In the genomic region with DNA sequence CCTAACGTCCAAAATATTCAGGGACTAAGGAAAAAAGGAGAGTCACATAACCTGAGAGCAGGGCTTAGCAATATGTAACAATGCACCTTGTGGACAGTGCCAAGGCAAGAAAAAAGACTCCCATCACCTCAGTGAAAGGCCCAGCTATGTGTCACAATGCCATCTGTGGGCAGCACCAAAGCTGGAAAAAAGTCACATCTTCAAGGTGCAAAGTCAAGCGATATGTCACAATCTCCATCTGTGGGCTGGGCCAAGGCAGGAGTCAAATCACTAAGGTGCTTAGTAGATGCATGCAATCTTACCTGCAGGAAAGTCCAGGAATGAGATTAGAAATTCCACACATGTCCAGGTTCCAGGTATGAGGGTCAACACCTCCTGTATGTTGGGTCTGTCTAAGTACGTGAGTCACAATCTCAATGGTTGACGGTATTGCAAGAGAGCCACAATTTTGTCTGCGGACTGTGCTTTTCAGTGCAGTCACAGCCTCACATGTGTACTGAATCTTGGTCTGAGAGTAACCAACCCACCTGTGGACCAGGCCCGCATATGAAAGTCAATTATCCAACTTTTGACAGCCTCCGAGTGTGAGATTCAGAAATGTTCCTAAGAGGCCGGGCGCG, we compare ENCODE assay signal across 1 cellular context.
TF ChIP-seq lines count a peak whose summit lies in the region.

No MANE protein-coding gene starts in this region.

TF ChIP-seq in IMR-90, 13 proteins besides CTCF, POLR2A, EP300 and RAD21 (continued from another document):
- TF ChIP-seq RCOR1 (IDR thresholded peaks at IDR 0.05; ENCODE audit: insufficient replicate concordance, low read length) = no peak
- TF ChIP-seq MAFK (IDR thresholded peaks at IDR 0.05; ENCODE audit: low read depth, low read length) = no peak
- no peak for TF ChIP-seq SMC3 (IDR thresholded peaks at IDR 0.05; ENCODE audit: low read depth, low read length)
